ENCODE assay signal across 1 cellular context in genomic region chr21:45356653-45357435, GRCh38.
TF ChIP-seq lines count a peak whose summit lies in the region.

No MANE protein-coding gene starts in this region.

TF ChIP-seq in HepG2, 621 proteins besides CTCF, POLR2A, EP300 and RAD21 (continued from another document):
- TF ChIP-seq DPF2 (CRISPR knock-in tag; IDR thresholded peaks at IDR 0.05; ENCODE audit: borderline replicate concordance, low read depth) (peak; percentile 21; the same call in 1 of the 2 replicates), ZBED4 (CRISPR knock-in tag; IDR thresholded peaks at IDR 0.05; ENCODE audit: borderline replicate concordance) (no peak), MED1 (CRISPR knock-in tag; IDR thresholded peaks at IDR 0.05) (peak; percentile 67), ZNF841 (CRISPR knock-in tag; IDR thresholded peaks at IDR 0.05; ENCODE audit: borderline replicate concordance) (no peak), FOSL2 (CRISPR knock-in tag; IDR thresholded peaks at IDR 0.05) (peak; percentile 41; the same call in 1 of the 2 replicates), KLF12 (CRISPR knock-in tag; IDR thresholded peaks at IDR 0.05; ENCODE audit: borderline replicate concordance) (no peak), FOXO1 (CRISPR knock-in tag; IDR thresholded peaks at IDR 0.05) (peak; percentile 70; the same call in 1 of the 2 replicates), ZNF280D (CRISPR knock-in tag; IDR thresholded peaks at IDR 0.05) (no peak), ZNF460 (CRISPR knock-in tag; IDR thresholded peaks at IDR 0.05; ENCODE audit: borderline replicate concordance) (no peak), TCF7L2 (IDR thresholded peaks at IDR 0.05; ENCODE audit: low read depth, low read length) (no peak; the same call in 1 of the 2 replicates), GRHL1 (CRISPR knock-in tag; conservative IDR thresholded peaks at IDR 0.05) (no peak), ZNF737 (CRISPR knock-in tag; IDR thresholded peaks at IDR 0.05; ENCODE audit: borderline replicate concordance) (no peak), EEA1 (CRISPR knock-in tag; IDR thresholded peaks at IDR 0.05; ENCODE audit: borderline replicate concordance) (no peak), ZNF530 (CRISPR knock-in tag; IDR thresholded peaks at IDR 0.05; ENCODE audit: low read depth) (no peak), THAP8 (CRISPR knock-in tag; IDR thresholded peaks at IDR 0.05; ENCODE audit: borderline replicate concordance) (no peak), ZNF484 (CRISPR knock-in tag; IDR thresholded peaks at IDR 0.05; ENCODE audit: borderline replicate concordance, low read depth) (no peak), NFIB (CRISPR knock-in tag; IDR thresholded peaks at IDR 0.05; ENCODE audit: borderline replicate concordance) (no peak), HOXA9 (CRISPR knock-in tag; IDR thresholded peaks at IDR 0.05; ENCODE audit: borderline replicate concordance) (no peak), ZNF282 (IDR thresholded peaks at IDR 0.05; ENCODE audit: partially characterized antibody) (no peak), ZHX1 (CRISPR knock-in tag; IDR thresholded peaks at IDR 0.05; ENCODE audit: low read depth) (no peak), ZBTB26 (CRISPR knock-in tag; IDR thresholded peaks at IDR 0.05; ENCODE audit: borderline replicate concordance) (no peak; the same call in 1 of the 2 replicates), HNRNPH1 (optimal IDR thresholded peaks at IDR 0.05; ENCODE audit: low read depth, low read length) (no peak), MEIS2 (CRISPR knock-in tag; IDR thresholded peaks at IDR 0.05) (no peak), HMGXB4 (CRISPR knock-in tag; IDR thresholded peaks at IDR 0.05; ENCODE audit: borderline replicate concordance in 1 of 2, low read depth in 1 of 2) (no peak), ZNF792 (CRISPR knock-in tag; IDR thresholded peaks at IDR 0.05) (no peak), ISX (CRISPR knock-in tag; conservative IDR thresholded peaks at IDR 0.05) (no peak), CHD2 (IDR thresholded peaks at IDR 0.05; ENCODE audit: low read depth, low read length) (no peak), MIER2 (CRISPR knock-in tag; IDR thresholded peaks at IDR 0.05) (no peak), ONECUT2 (CRISPR knock-in tag; IDR thresholded peaks at IDR 0.05) (no peak), TBX3 (IDR thresholded peaks at IDR 0.05; ENCODE audit: borderline replicate concordance) (no peak), POLR2AphosphoS2 (IDR thresholded peaks at IDR 0.05; ENCODE audit: low read depth, low read length) (no peak), IRF9 (CRISPR knock-in tag; IDR thresholded peaks at IDR 0.05; ENCODE audit: borderline replicate concordance) (no peak), SIN3A (IDR thresholded peaks at IDR 0.05; ENCODE audit: borderline replicate concordance, low read depth, low read length) (peak; percentile 78; the same call in 1 of the 2 replicates), ZNF20 (CRISPR knock-in tag; IDR thresholded peaks at IDR 0.05) (no peak), ZNF253 (CRISPR knock-in tag; IDR thresholded peaks at IDR 0.05; ENCODE audit: borderline replicate concordance) (no peak), RBM22 (optimal IDR thresholded peaks at IDR 0.05; ENCODE audit: low read length) (no peak), HDAC2 (CRISPR knock-in tag; IDR thresholded peaks at IDR 0.05) (peak; percentile 56; the same call in 1 of the 2 replicates), ZNF570 (CRISPR knock-in tag; IDR thresholded peaks at IDR 0.05; ENCODE audit: borderline replicate concordance) (no peak), PHF20 (CRISPR knock-in tag; IDR thresholded peaks at IDR 0.05) (no peak), ZNF569 (CRISPR knock-in tag; IDR thresholded peaks at IDR 0.05; ENCODE audit: borderline replicate concordance) (no peak), ZNF747 (CRISPR knock-in tag; IDR thresholded peaks at IDR 0.05; ENCODE audit: borderline replicate concordance) (no peak)
